In genomic region chr16:558298-559020, GRCh38 we compare ENCODE assay signal across 25 cellular contexts. TPM values are rescaled to one million over a fixed set of nuclear protein-coding genes. Genes with fewer than 3 reads are reported as not detected.
DNase-seq lines count a peak whose midpoint lies in the region; ATAC-seq, FAIRE-seq and TF ChIP-seq lines count a peak whose summit lies in the region.
"Had no signal": no experiment of that assay in that cellular context is flagged by ENCODE, and none has a peak within 500 bp of the region (broad histone marks: within the 10 kb centered on the region; RNA-seq: fewer than 3 reads in every experiment).

No MANE protein-coding gene starts in this region.

- ATAC-seq in heart right ventricle, result peak in 6 of 8 donors; percentile 20 to 79 (median 44)
- ATAC-seq in K562, result peak; percentile 17
- ATAC-seq in right lobe of liver, result peak; percentile 51 to 66 (median 62)
- ATAC-seq: naive thymus-derived CD8-positive, alpha-beta T cell had no signal

- POLR2A ChIA-PET in K562 (lab: Yijun Ruan, JAX), result interaction anchor here (0.6 to 1.0 kb wide), 2 partner anchors 31 to 1001 kb away, joined by 3 read pairs; partner anchors contain the start of gene CAPN15

- H3K9me3 ChIP-seq in heart right ventricle, result no peaks in the 10 kb centered on the region
- no peaks in the 10 kb centered on the region for H3K9me3 ChIP-seq in K562 (replicated peaks; ENCODE audit: control insufficient read depth, insufficient read depth, low read depth, low read length)
- no peaks in the 10 kb centered on the region for H3K9me3 ChIP-seq in right lobe of liver
- no peaks in the 10 kb centered on the region for H3K9me3 ChIP-seq in thyroid gland
- H3K9me3 ChIP-seq in tibial nerve, result no peaks in the 10 kb centered on the region
- H3K9me3 ChIP-seq: sigmoid colon had no signal

- no peak for TF ChIP-seq CTCF in heart right ventricle (IDR thresholded peaks at IDR 0.05)
- no peak for TF ChIP-seq CTCF in K562 (IDR thresholded peaks at IDR 0.05 in 2 of 3, conservative IDR thresholded peaks at IDR 0.05 in 1 of 3; ENCODE audit: insufficient read depth in 2 of 3, low read depth in 1 of 3, low read length in 3 of 3)
- TF ChIP-seq CTCF in right lobe of liver (IDR thresholded peaks at IDR 0.05), result no peak
- TF ChIP-seq CTCF in thyroid gland (IDR thresholded peaks at IDR 0.05), result no peak
- TF ChIP-seq CTCF in tibial nerve (IDR thresholded peaks at IDR 0.05), result no peak

- H3K27ac ChIP-seq in heart right ventricle, result no peak overlapping the region
- no peak overlapping the region for H3K27ac ChIP-seq in K562 (ENCODE audit: extremely low read depth, low read depth, low read length)
- H3K27ac ChIP-seq in right lobe of liver, result no peak overlapping the region
- H3K27ac ChIP-seq in thyroid gland, result no peak overlapping the region
- H3K27ac ChIP-seq in tibial nerve, result no peak overlapping the region
- H3K27ac ChIP-seq: GM23248, parathyroid adenoma, sigmoid colon, SK-N-MC, WERI-Rb-1 had no signal

- in situ Hi-C loops in K562 (cut with MboI), result no loop called here

- FAIRE-seq in K562 (lab: Jason Lieb, UNC), result no peak
- FAIRE-seq: D721Med had no signal

- TF ChIP-seq POLR2A in K562 (conservative IDR thresholded peaks at IDR 0.05), result no peak
- TF ChIP-seq POLR2A in right lobe of liver (IDR thresholded peaks at IDR 0.05), result no peak
- TF ChIP-seq POLR2A in thyroid gland (IDR thresholded peaks at IDR 0.05), result no peak
- no peak for TF ChIP-seq POLR2A in tibial nerve (IDR thresholded peaks at IDR 0.05)

- no TSS peak for BruUV-seq in K562 (replicated peaks; lab: Mats Ljungman, UMichigan)

- no peak overlapping the region for H3K4me3 ChIP-seq in heart right ventricle
- no peak overlapping the region for H3K4me3 ChIP-seq in K562
- no peak overlapping the region for H3K4me3 ChIP-seq in right lobe of liver
- no peak overlapping the region for H3K4me3 ChIP-seq in thyroid gland (replicated peaks in 1 of 3)
- H3K4me3 ChIP-seq in tibial nerve, result no peak overlapping the region
- H3K4me3 ChIP-seq: GM23248, sigmoid colon, SK-N-MC had no signal

- H3K27me3 ChIP-seq in heart right ventricle, result peaks cover 5 to 48% (median 39%) of the 10 kb centered on the region in 7 donors
- peaks cover 3 to 17% of the 10 kb centered on the region in 2 experiments; a peak in 4 of 5 replicates for H3K27me3 ChIP-seq in K562 (ENCODE audit: control insufficient read depth in 2 of 2, insufficient read depth in 2 of 2, low read length in 2 of 2)
- no peaks in the 10 kb centered on the region for H3K27me3 ChIP-seq in right lobe of liver
- H3K27me3 ChIP-seq in thyroid gland, result no peaks in the 10 kb centered on the region
- H3K27me3 ChIP-seq in tibial nerve, result peaks cover 0 to 43% of the 10 kb centered on the region in 2 donors

- H3K4me1 ChIP-seq in heart right ventricle, result peaks cover 3 to 12% (median 6%) of the 10 kb centered on the region in 9 donors
- H3K4me1 ChIP-seq in K562 (replicated peaks in 1 of 2; ENCODE audit: control insufficient read depth in 2 of 2, insufficient read depth in 2 of 2, low read length in 2 of 2), result peaks cover 0 to 86% of the 10 kb centered on the region in 2 experiments; a peak in 2 of 5 replicates
- peaks cover 0 to 10% (median 0%) of the 10 kb centered on the region in 4 donors for H3K4me1 ChIP-seq in right lobe of liver
- H3K4me1 ChIP-seq in thyroid gland, result peaks cover 13 to 22% of the 10 kb centered on the region in 2 donors
- peaks cover 0 to 37% (median 6%) of the 10 kb centered on the region in 4 donors for H3K4me1 ChIP-seq in tibial nerve

- no peak overlapping the region for H2AFZ ChIP-seq in K562 (ENCODE audit: low read depth, low read length)
- H2AFZ ChIP-seq: GM23248, parathyroid adenoma had no signal

- H3K79me2 ChIP-seq in K562 (ENCODE audit: control insufficient read depth, insufficient read depth, low read length), result no peaks in the 10 kb centered on the region
- H3K79me2 ChIP-seq: parathyroid adenoma had no signal

- peaks cover 0 to 9% (median 0%) of the 10 kb centered on the region in 9 donors for H3K36me3 ChIP-seq in heart right ventricle
- peaks cover 8% of the 10 kb centered on the region; the same call in 1 of the 3 replicates for H3K36me3 ChIP-seq in K562 (ENCODE audit: control insufficient read depth, insufficient read depth, low read length)
- H3K36me3 ChIP-seq in right lobe of liver, result no peaks in the 10 kb centered on the region
- H3K36me3 ChIP-seq in thyroid gland, result no peaks in the 10 kb centered on the region
- H3K36me3 ChIP-seq in tibial nerve, result peaks cover 0 to 6% (median 0%) of the 10 kb centered on the region in 3 donors
- H3K36me3 ChIP-seq: WERI-Rb-1 had no signal

- CTCF ChIA-PET in K562 (lab: Yijun Ruan, JAX; ENCODE audit: low intra/inter-chr PET ratio), result no interaction called here

- no peak overlapping the region for H3K4me2 ChIP-seq in K562 (ENCODE audit: insufficient read depth, low read length)

- TF ChIP-seq RAD21 in K562 (CRISPR knock-in tag; conservative IDR thresholded peaks at IDR 0.05 in 1 of 2, IDR thresholded peaks at IDR 0.05 in 1 of 2), result no peak

- WGBS in heart right ventricle, 2 donors, result 54 to 59% methylated on average over 22 of the region's 22 CpGs
- WGBS in K562 (ENCODE audit: insufficient coverage, low coverage, missing lambda C conversion rate), result 29% methylated on average over 17 of the region's 22 CpGs
- WGBS in right lobe of liver (ENCODE audit: insufficient coverage, low coverage, low lambda C conversion rate, missing lambda C conversion rate), result 24% methylated on average over 3 of the region's 22 CpGs
- WGBS in thyroid gland, 2 donors, result 33 to 46% methylated on average over 14 to 17 of the region's 22 CpGs
- 58 to 62% methylated on average over 18 to 21 of the region's 22 CpGs for WGBS in tibial nerve, 2 donors

- H4K20me1 ChIP-seq in K562 (replicated peaks; ENCODE audit: control insufficient read depth, insufficient read depth, low read length), result no peaks in the 10 kb centered on the region

- TF ChIP-seq EP300 in K562 (IDR thresholded peaks at IDR 0.05; ENCODE audit: low read length) (no peak), tibial nerve (IDR thresholded peaks at IDR 0.05) (no peak)

- intact Hi-C loops in heart right ventricle (cut with DNase I) (no loop called here), cardiac septum (cut with DNase I) (no loop called here), K562 (cut with micrococcal nuclease) (no loop called here), right lobe of liver (cut with DNase I) (no loop called here), thyroid gland (cut with DNase I) (no loop called here)

- H3K9ac ChIP-seq in K562 (ENCODE audit: insufficient read depth in 1 of 2, low read depth in 2 of 2, low read length in 2 of 2), result no peak overlapping the region
- H3K9ac ChIP-seq: GM23248, parathyroid adenoma had no signal

- H3K9me1 ChIP-seq in K562 (ENCODE audit: control insufficient read depth, insufficient read depth, low read length), result no peaks in the 10 kb centered on the region

- DNase-seq in heart right ventricle, result peak; percentile 54
- DNase-seq in cardiac septum (ENCODE audit: low spot score), result no peak
- no peak for DNase-seq in K562 (ENCODE audit: extremely low read depth in 1 of 4, low spot score in 3 of 4)
- DNase-seq in right lobe of liver, result peak in 1 of 3 donors; percentile 68
- DNase-seq in thyroid gland, result peak; percentile 83 to 85
- DNase-seq in NCI-H345 treated with DMSO at 0.1 percent for 48 hours (lab: John Stamatoyannopoulos, UW; ENCODE audit: unreplicated experiment), result no peak
- no peak for DNase-seq in SIG-M5 (lab: John Stamatoyannopoulos, UW)
- no peak for DNase-seq in tibial nerve (ENCODE audit: low spot score in 2 of 2)
- DNase-seq: activated CD4-positive, alpha-beta T cell treated with anti-CD3 and anti-CD28 coated beads, Interleukin-2, amount 50 U/mL, for 1 hour; activated CD8-positive, alpha-beta memory T cell treated with anti-CD3 and anti-CD28 coated beads, Interleukin-2, amount 50 U/mL, for 4 hours; GM23248; Kasumi-1; naive thymus-derived CD8-positive, alpha-beta T cell; NCI-H1048; NCI-H1930; NCI-H526 treated with DMSO at 0.1 percent for 48 hours; sigmoid colon; WERI-Rb-1 had no signal

RNA-seq across cellular contexts. Expression of gene PRR35, which starts 1.7 kb away (rescaled TPM):
- total RNA-seq in heart right ventricle (not detected), cardiac septum (not detected), K562 (2014; rRNA removed) (0.41 and 0.45 TPM in 2 replicates), K562 (2014; rRNA removed; fragmentation: Illumina TruSeq; extraction: Trizol) (not detected in 2 replicates), K562 (2015; rRNA removed; fragmentation: Illumina TruSeq; extraction: Trizol) (0.08 TPM in 1 of 2 replicates, not detected in the other), K562 (2021) (0.18 and 0.42 TPM in 2 replicates), right lobe of liver (not detected), thyroid gland (not detected), tibial nerve (not detected)
- polyA plus RNA-seq in heart right ventricle (not detected), K562 (2011; rRNA removed) (0.09 and 0.17 TPM in 2 replicates), K562 (2014; fragmentation: Illumina TruSeq; extraction: Trizol) (0.07 TPM in 1 of 2 replicates, not detected in the other), K562 (2014; fragmentation: Nextera tagmentation; extraction: Ambion mirVana) (not detected), K562 (2014; rRNA removed) (0.15 and 0.24 TPM in 2 replicates)
- 0.18 and 0.79 TPM in 2 replicates for total RNA-seq in K562 (2011; cell fraction: chromatin; rRNA removed; ENCODE audit: low replicate concordance)
- total RNA-seq in K562 (2011; cell fraction: nucleolus; rRNA removed), result 0.66 and 1.3 TPM in 2 replicates
- total RNA-seq in K562 (2011; cell fraction: nucleoplasm; rRNA removed), result 0.29 and 0.53 TPM in 2 replicates
- polyA plus RNA-seq in K562 (2011; cell fraction: cytosol; rRNA removed), result 0.07 and 1.2 TPM in 2 replicates
- 0.20 and 2.2 TPM in 2 replicates for polyA plus RNA-seq in K562 (2011; cell fraction: nucleus; rRNA removed)
- 0.09 and 0.14 TPM in 2 replicates for polyA plus RNA-seq in K562 (2012)
- polyA minus RNA-seq in K562 (2011; rRNA and poly(A)+ RNA removed), result not detected in 2 replicates
- polyA minus RNA-seq in K562 (2011; cell fraction: cytosol; rRNA and poly(A)+ RNA removed), result not detected in 2 replicates
- 0.27 TPM in 1 of 2 replicates, not detected in the other for polyA minus RNA-seq in K562 (2011; cell fraction: nucleus; rRNA and poly(A)+ RNA removed)
- total RNA-seq: activated T-helper 2 cell treated with anti-CD3 and anti-CD28 coated beads, Interferon-gamma antibody, Interleukin-2, Interleukin-4, amounts not matched to agents 10 μg/mL and 5 μg/mL and 100 μg/mL, durations not matched to agents 14 hours and 24 hours and 36 hours; GM23248; naive thymus-derived CD8-positive, alpha-beta T cell; RPMI7951; sigmoid colon had no signal
- polyA plus RNA-seq: AG04450; CD14-positive monocyte; GM23248; naive thymus-derived CD8-positive, alpha-beta T cell; sigmoid colon had no signal

RNA-seq across cellular contexts. Expression of gene NHLRC4, which starts 8.3 kb away (rescaled TPM):
- under 1 TPM in 8 of 10 donors, not detected in 2; 0.12 to 0.75 (median 0.47) TPM for total RNA-seq in heart right ventricle
- polyA plus RNA-seq in heart right ventricle, result under 1 TPM; 0.51 to 0.59 TPM
- 0.30 TPM for total RNA-seq in cardiac septum
- 3.1 and 8.5 TPM in 2 replicates for total RNA-seq in K562 (2011; cell fraction: chromatin; rRNA removed; ENCODE audit: low replicate concordance)
- 8.4 and 8.8 TPM in 2 replicates for total RNA-seq in K562 (2011; cell fraction: nucleolus; rRNA removed)
- total RNA-seq in K562 (2011; cell fraction: nucleoplasm; rRNA removed), result 5.0 TPM in 2 replicates
- total RNA-seq in K562 (2014; rRNA removed), result 2.6 and 3.1 TPM in 2 replicates
- total RNA-seq in K562 (2014; rRNA removed; fragmentation: Illumina TruSeq; extraction: Trizol), result 0.47 and 0.48 TPM in 2 replicates
- 1.2 and 1.3 TPM in 2 replicates for total RNA-seq in K562 (2015; rRNA removed; fragmentation: Illumina TruSeq; extraction: Trizol)
- 2.0 and 3.0 TPM in 2 replicates for total RNA-seq in K562 (2021)
- polyA plus RNA-seq in K562 (2011; rRNA removed), result 1.3 and 1.7 TPM in 2 replicates
- 2.0 and 4.5 TPM in 2 replicates for polyA plus RNA-seq in K562 (2011; cell fraction: cytosol; rRNA removed)
- 6.2 and 8.3 TPM in 2 replicates for polyA plus RNA-seq in K562 (2011; cell fraction: nucleus; rRNA removed)
- 1.7 and 7.2 TPM in 2 replicates for polyA plus RNA-seq in K562 (2012)
- 0.24 and 1.1 TPM in 2 replicates for polyA plus RNA-seq in K562 (2014; fragmentation: Illumina TruSeq; extraction: Trizol)
- not detected for polyA plus RNA-seq in K562 (2014; fragmentation: Nextera tagmentation; extraction: Ambion mirVana)
- 3.2 and 3.7 TPM in 2 replicates for polyA plus RNA-seq in K562 (2014; rRNA removed)
- 0.39 and 0.51 TPM in 2 replicates for polyA minus RNA-seq in K562 (2011; rRNA and poly(A)+ RNA removed)
- 1.3 TPM in 1 of 2 replicates, not detected in the other for polyA minus RNA-seq in K562 (2011; cell fraction: cytosol; rRNA and poly(A)+ RNA removed)
- 6.5 and 8.1 TPM in 2 replicates for polyA minus RNA-seq in K562 (2011; cell fraction: nucleus; rRNA and poly(A)+ RNA removed)
- under 1 TPM in 5 of 6 experiments, not detected in 1; 0.12 to 0.33 (median 0.28) TPM for total RNA-seq in right lobe of liver
- under 1 TPM in 3 of 4 donors, not detected in 1; 0.63 to 0.81 (median 0.67) TPM for total RNA-seq in thyroid gland
- 1 to 10 TPM in 3 of 4 donors, under 1 TPM in 1; 0.98 to 5.2 (median 1.9) TPM for total RNA-seq in tibial nerve

RNA-seq across cellular contexts. Expression of gene PIGQ, which starts 11.3 kb away (rescaled TPM):
- 10 to 100 TPM; 13.7 to 26.8 (median 19.2) TPM for total RNA-seq in heart right ventricle
- 10 to 100 TPM; 35.3 to 43.7 TPM for polyA plus RNA-seq in heart right ventricle
- 25.5 TPM for total RNA-seq in cardiac septum
- total RNA-seq in K562 (2011; cell fraction: chromatin; rRNA removed; ENCODE audit: low replicate concordance), result 51.8 and 208 TPM in 2 replicates
- total RNA-seq in K562 (2011; cell fraction: nucleolus; rRNA removed), result 193 and 220 TPM in 2 replicates
- total RNA-seq in K562 (2011; cell fraction: nucleoplasm; rRNA removed), result 84.0 and 92.9 TPM in 2 replicates
- 30.7 and 36.1 TPM in 2 replicates for total RNA-seq in K562 (2014; rRNA removed)
- 2.3 and 3.4 TPM in 2 replicates for total RNA-seq in K562 (2014; rRNA removed; fragmentation: Illumina TruSeq; extraction: Trizol)
- total RNA-seq in K562 (2015; rRNA removed; fragmentation: Illumina TruSeq; extraction: Trizol), result 14.1 and 14.3 TPM in 2 replicates
- 43.7 and 49.6 TPM in 2 replicates for total RNA-seq in K562 (2021)
- polyA plus RNA-seq in K562 (2011; rRNA removed), result 11.2 and 19.4 TPM in 2 replicates
- 15.7 and 51.3 TPM in 2 replicates for polyA plus RNA-seq in K562 (2011; cell fraction: cytosol; rRNA removed)
- polyA plus RNA-seq in K562 (2011; cell fraction: nucleus; rRNA removed), result 84.7 and 175 TPM in 2 replicates
- polyA plus RNA-seq in K562 (2012), result 22.2 and 33.3 TPM in 2 replicates
- polyA plus RNA-seq in K562 (2014; fragmentation: Illumina TruSeq; extraction: Trizol), result 11.7 and 21.9 TPM in 2 replicates
- polyA plus RNA-seq in K562 (2014; fragmentation: Nextera tagmentation; extraction: Ambion mirVana), result 1 to 10 TPM in 1 of 2 experiments, under 1 TPM in 1; 0.20 to 2.5 TPM
- 42.1 and 42.3 TPM in 2 replicates for polyA plus RNA-seq in K562 (2014; rRNA removed)
- polyA minus RNA-seq in K562 (2011; rRNA and poly(A)+ RNA removed), result 9.6 and 17.9 TPM in 2 replicates
- 11.2 and 15.5 TPM in 2 replicates for polyA minus RNA-seq in K562 (2011; cell fraction: cytosol; rRNA and poly(A)+ RNA removed)
- 33.2 and 44.4 TPM in 2 replicates for polyA minus RNA-seq in K562 (2011; cell fraction: nucleus; rRNA and poly(A)+ RNA removed)
- total RNA-seq in right lobe of liver, result 10 to 100 TPM; 19.5 to 32.0 (median 27.8) TPM
- 100 to 1,000 TPM in 3 of 4 donors, 10 to 100 TPM in 1; 69.6 to 125 (median 108) TPM for total RNA-seq in thyroid gland
- total RNA-seq in tibial nerve, result 10 to 100 TPM; 49.2 to 89.6 (median 71.8) TPM

RNA-seq across cellular contexts. Expression of gene CAPN15, which starts 30.9 kb away (rescaled TPM):
- total RNA-seq in heart right ventricle, result 10 to 100 TPM; 11.1 to 23.4 (median 15.3) TPM
- 10 to 100 TPM; 19.2 to 39.5 TPM for polyA plus RNA-seq in heart right ventricle
- total RNA-seq in cardiac septum, result 18.5 TPM
- total RNA-seq in K562 (2011; cell fraction: chromatin; rRNA removed; ENCODE audit: low replicate concordance), result 95.0 and 335 TPM in 2 replicates
- total RNA-seq in K562 (2011; cell fraction: nucleolus; rRNA removed), result 221 and 227 TPM in 2 replicates
- total RNA-seq in K562 (2011; cell fraction: nucleoplasm; rRNA removed), result 99.2 and 108 TPM in 2 replicates
- 63.2 and 81.8 TPM in 2 replicates for total RNA-seq in K562 (2014; rRNA removed)
- total RNA-seq in K562 (2014; rRNA removed; fragmentation: Illumina TruSeq; extraction: Trizol), result 4.2 and 4.3 TPM in 2 replicates
- 26.1 and 28.1 TPM in 2 replicates for total RNA-seq in K562 (2015; rRNA removed; fragmentation: Illumina TruSeq; extraction: Trizol)
- 105 and 111 TPM in 2 replicates for total RNA-seq in K562 (2021)
- 14.2 and 20.5 TPM in 2 replicates for polyA plus RNA-seq in K562 (2011; rRNA removed)
- polyA plus RNA-seq in K562 (2011; cell fraction: cytosol; rRNA removed), result 20.0 and 89.6 TPM in 2 replicates
- polyA plus RNA-seq in K562 (2011; cell fraction: nucleus; rRNA removed), result 120 and 194 TPM in 2 replicates
- 43.4 and 45.5 TPM in 2 replicates for polyA plus RNA-seq in K562 (2012)
- 4.9 and 23.2 TPM in 2 replicates for polyA plus RNA-seq in K562 (2014; fragmentation: Illumina TruSeq; extraction: Trizol)
- polyA plus RNA-seq in K562 (2014; fragmentation: Nextera tagmentation; extraction: Ambion mirVana), result under 1 TPM; 0.62 to 0.77 TPM
- 50.2 and 52.3 TPM in 2 replicates for polyA plus RNA-seq in K562 (2014; rRNA removed)
- 5.4 and 12.8 TPM in 2 replicates for polyA minus RNA-seq in K562 (2011; rRNA and poly(A)+ RNA removed)
- polyA minus RNA-seq in K562 (2011; cell fraction: cytosol; rRNA and poly(A)+ RNA removed), result 69.7 and 71.5 TPM in 2 replicates
- 29.7 and 35.1 TPM in 2 replicates for polyA minus RNA-seq in K562 (2011; cell fraction: nucleus; rRNA and poly(A)+ RNA removed)
- 10 to 100 TPM; 17.3 to 34.3 (median 23.3) TPM for total RNA-seq in right lobe of liver
- 10 to 100 TPM; 19.6 to 42.6 (median 29.0) TPM for total RNA-seq in thyroid gland
- total RNA-seq in tibial nerve, result 10 to 100 TPM; 19.0 to 91.5 (median 52.5) TPM

RNA-seq across cellular contexts. Expression of gene RAB40C, which starts 31.4 kb away (rescaled TPM):
- 10 to 100 TPM in 9 of 10 donors, 1 to 10 TPM in 1; 9.1 to 16.1 (median 12.1) TPM for total RNA-seq in heart right ventricle
- 10 to 100 TPM; 19.4 to 32.0 TPM for polyA plus RNA-seq in heart right ventricle
- total RNA-seq in cardiac septum, result 19.4 TPM
- total RNA-seq in K562 (2011; cell fraction: chromatin; rRNA removed; ENCODE audit: low replicate concordance), result 10.6 and 36.6 TPM in 2 replicates
- total RNA-seq in K562 (2011; cell fraction: nucleolus; rRNA removed), result 24.2 and 24.8 TPM in 2 replicates
- 15.5 and 15.6 TPM in 2 replicates for total RNA-seq in K562 (2011; cell fraction: nucleoplasm; rRNA removed)
- 22.3 and 26.0 TPM in 2 replicates for total RNA-seq in K562 (2014; rRNA removed)
- total RNA-seq in K562 (2014; rRNA removed; fragmentation: Illumina TruSeq; extraction: Trizol), result 1.9 and 2.5 TPM in 2 replicates
- total RNA-seq in K562 (2015; rRNA removed; fragmentation: Illumina TruSeq; extraction: Trizol), result 10.1 and 11.4 TPM in 2 replicates
- 23.4 and 25.3 TPM in 2 replicates for total RNA-seq in K562 (2021)
- 8.7 and 10.9 TPM in 2 replicates for polyA plus RNA-seq in K562 (2011; rRNA removed)
- 15.6 and 35.2 TPM in 2 replicates for polyA plus RNA-seq in K562 (2011; cell fraction: cytosol; rRNA removed)
- polyA plus RNA-seq in K562 (2011; cell fraction: nucleus; rRNA removed), result 22.1 and 35.1 TPM in 2 replicates
- polyA plus RNA-seq in K562 (2012), result 15.7 and 28.1 TPM in 2 replicates
- 5.6 and 13.3 TPM in 2 replicates for polyA plus RNA-seq in K562 (2014; fragmentation: Illumina TruSeq; extraction: Trizol)
- under 1 TPM; 0.17 to 0.50 TPM for polyA plus RNA-seq in K562 (2014; fragmentation: Nextera tagmentation; extraction: Ambion mirVana)
- polyA plus RNA-seq in K562 (2014; rRNA removed), result 20.9 and 22.3 TPM in 2 replicates
- 2.9 and 5.0 TPM in 2 replicates for polyA minus RNA-seq in K562 (2011; rRNA and poly(A)+ RNA removed)
- polyA minus RNA-seq in K562 (2011; cell fraction: cytosol; rRNA and poly(A)+ RNA removed), result 10.3 and 15.5 TPM in 2 replicates
- 4.8 and 5.1 TPM in 2 replicates for polyA minus RNA-seq in K562 (2011; cell fraction: nucleus; rRNA and poly(A)+ RNA removed)
- 10 to 100 TPM in 5 of 6 experiments, 1 to 10 TPM in 1; 10.0 to 14.1 (median 12.0) TPM for total RNA-seq in right lobe of liver
- 10 to 100 TPM; 17.7 to 24.4 (median 18.4) TPM for total RNA-seq in thyroid gland
- 10 to 100 TPM; 21.1 to 30.6 (median 27.5) TPM for total RNA-seq in tibial nerve

Comparison
In these comparisons a context has a peak if more than half of its experiments do, and no peak if none do; other contexts are left out.
1. DNase-seq: peak in heart right ventricle (2 of 2) and thyroid gland (2 of 2); none in cardiac septum (single experiment), K562 (0 of 4), NCI-H345 treated with DMSO at 0.1 percent for 48 hours (single experiment), SIG-M5 (single experiment) and tibial nerve (0 of 2).
2. Peak in every context shown above with its lines, with median percentiles within 50 percentile points of each other: ATAC-seq.